ENCODE assay signal across 1 cellular context in genomic region chr16:73480381-73480780, GRCh38.
TF ChIP-seq lines count a peak whose summit lies in the region.

No MANE protein-coding gene starts in this region.

TF ChIP-seq in HepG2, 621 proteins besides CTCF, POLR2A, EP300 and RAD21 (continued from another document):
- no peak for TF ChIP-seq MAX (IDR thresholded peaks at IDR 0.05)
- TF ChIP-seq, protein P1, sequence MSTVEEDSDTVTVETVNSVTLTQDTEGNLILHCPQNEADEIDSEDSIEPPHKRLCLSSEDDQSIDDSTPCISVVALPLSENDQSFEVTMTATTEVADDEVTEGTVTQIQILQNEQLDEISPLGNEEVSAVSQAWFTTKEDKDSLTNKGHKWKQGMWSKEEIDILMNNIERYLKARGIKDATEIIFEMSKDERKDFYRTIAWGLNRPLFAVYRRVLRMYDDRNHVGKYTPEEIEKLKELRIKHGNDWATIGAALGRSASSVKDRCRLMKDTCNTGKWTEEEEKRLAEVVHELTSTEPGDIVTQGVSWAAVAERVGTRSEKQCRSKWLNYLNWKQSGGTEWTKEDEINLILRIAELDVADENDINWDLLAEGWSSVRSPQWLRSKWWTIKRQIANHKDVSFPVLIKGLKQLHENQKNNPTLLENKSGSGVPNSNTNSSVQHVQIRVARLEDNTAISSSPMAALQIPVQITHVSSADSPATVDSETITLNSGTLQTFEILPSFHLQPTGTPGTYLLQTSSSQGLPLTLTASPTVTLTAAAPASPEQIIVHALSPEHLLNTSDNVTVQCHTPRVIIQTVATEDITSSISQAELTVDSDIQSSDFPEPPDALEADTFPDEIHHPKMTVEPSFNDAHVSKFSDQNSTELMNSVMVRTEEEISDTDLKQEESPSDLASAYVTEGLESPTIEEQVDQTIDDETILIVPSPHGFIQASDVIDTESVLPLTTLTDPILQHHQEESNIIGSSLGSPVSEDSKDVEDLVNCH (CRISPR knock-in tag; IDR thresholded peaks at IDR 0.05) = no peak
- no peak for TF ChIP-seq HOXA7 (CRISPR knock-in tag; IDR thresholded peaks at IDR 0.05)
- TF ChIP-seq, protein P2, sequence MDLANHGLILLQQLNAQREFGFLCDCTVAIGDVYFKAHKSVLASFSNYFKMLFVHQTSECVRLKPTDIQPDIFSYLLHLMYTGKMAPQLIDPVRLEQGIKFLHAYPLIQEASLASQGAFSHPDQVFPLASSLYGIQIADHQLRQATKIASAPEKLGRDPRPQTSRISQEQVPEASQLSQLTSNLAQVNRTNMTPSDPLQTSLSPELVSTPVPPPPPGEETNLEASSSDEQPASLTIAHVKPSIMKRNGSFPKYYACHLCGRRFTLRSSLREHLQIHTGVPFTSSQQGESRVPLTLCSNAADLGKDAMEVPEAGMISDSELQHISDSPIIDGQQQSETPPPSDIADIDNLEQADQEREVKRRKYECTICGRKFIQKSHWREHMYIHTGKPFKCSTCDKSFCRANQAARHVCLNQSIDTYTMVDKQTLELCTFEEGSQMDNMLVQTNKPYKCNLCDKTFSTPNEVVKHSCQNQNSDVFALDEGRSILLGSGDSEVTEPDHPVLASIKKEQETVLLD (CRISPR knock-in tag; IDR thresholded peaks at IDR 0.05; ENCODE audit: low read depth) = no peak
- TF ChIP-seq ZBTB33 (CRISPR knock-in tag; IDR thresholded peaks at IDR 0.05) = no peak
- TF ChIP-seq, protein P3, sequence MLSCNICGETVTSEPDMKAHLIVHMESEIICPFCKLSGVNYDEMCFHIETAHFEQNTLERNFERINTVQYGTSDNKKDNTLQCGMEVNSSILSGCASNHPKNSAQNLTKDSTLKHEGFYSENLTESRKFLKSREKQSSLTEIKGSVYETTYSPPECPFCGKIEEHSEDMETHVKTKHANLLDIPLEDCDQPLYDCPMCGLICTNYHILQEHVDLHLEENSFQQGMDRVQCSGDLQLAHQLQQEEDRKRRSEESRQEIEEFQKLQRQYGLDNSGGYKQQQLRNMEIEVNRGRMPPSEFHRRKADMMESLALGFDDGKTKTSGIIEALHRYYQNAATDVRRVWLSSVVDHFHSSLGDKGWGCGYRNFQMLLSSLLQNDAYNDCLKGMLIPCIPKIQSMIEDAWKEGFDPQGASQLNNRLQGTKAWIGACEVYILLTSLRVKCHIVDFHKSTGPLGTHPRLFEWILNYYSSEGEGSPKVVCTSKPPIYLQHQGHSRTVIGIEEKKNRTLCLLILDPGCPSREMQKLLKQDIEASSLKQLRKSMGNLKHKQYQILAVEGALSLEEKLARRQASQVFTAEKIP (CRISPR knock-in tag; IDR thresholded peaks at IDR 0.05; ENCODE audit: borderline replicate concordance) = no peak
